Comparison of ENCODE assay signal across 10 cellular contexts in the genomic region with DNA sequence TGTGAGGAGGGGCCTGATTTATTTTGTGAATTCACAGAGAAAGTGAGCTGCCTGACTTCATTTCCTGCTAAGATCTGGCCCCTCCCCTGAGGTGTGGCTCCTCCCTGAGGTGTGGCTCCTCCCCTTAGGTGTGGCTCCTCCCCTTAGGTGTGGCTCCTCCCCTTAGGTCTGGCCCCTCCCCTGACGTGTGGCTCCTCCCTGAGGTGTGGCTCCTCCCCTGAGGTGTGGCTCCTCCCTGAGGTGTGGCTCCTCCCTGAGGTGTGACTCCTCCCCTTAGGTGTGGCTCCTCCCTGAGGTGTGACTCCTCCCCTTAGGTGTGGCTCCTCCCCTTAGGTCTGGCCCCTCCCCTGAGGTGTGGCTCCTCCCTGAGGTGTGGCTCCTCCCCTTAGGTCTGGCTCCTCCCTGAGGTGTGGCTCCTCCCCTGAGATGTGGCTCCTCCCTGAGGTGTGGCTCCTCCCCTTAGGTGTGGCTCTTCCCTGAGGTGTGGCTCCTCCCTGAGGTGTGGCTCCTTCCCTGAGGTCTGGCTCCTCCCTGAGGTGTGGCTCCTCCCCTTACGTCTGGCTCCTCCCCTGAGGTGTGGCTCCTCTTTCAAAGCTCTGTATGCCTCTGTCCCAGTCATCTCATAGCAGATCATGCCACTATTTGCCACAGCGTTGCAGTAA. TPM values are rescaled to one million over a fixed set of nuclear protein-coding genes. Genes with fewer than 3 reads are reported as not detected.
DNase-seq lines count a peak whose midpoint lies in the region; ATAC-seq, FAIRE-seq and TF ChIP-seq lines count a peak whose summit lies in the region.
"Had no signal": no experiment of that assay in that cellular context is flagged by ENCODE, and none has a peak within 500 bp of the region (broad histone marks: within the 10 kb centered on the region; RNA-seq: fewer than 3 reads in every experiment).

No MANE protein-coding gene starts in this region.

- POLR2A ChIA-PET in SK-N-SH (lab: Yijun Ruan, JAX), result no interaction called here

- TF ChIP-seq RAD21 in SK-N-SH (IDR thresholded peaks at IDR 0.05; ENCODE audit: low read length), result no peak

- H3K27me3 ChIP-seq in SK-N-SH (ENCODE audit: insufficient read depth), result no peaks in the 10 kb centered on the region
- no peaks in the 10 kb centered on the region for H3K27me3 ChIP-seq in pancreas
- no peaks in the 10 kb centered on the region for H3K27me3 ChIP-seq in ascending aorta

- H3K27me3 Mint-ChIP-seq in nephron progenitor cell (ENCODE audit: low read depth, poor library complexity), result peaks cover 8% of the 10 kb centered on the region

- no peak overlapping the region for H3K9ac ChIP-seq in SK-N-SH

- WGBS in SK-N-SH (ENCODE audit: low lambda C conversion rate), result 38% methylated on average over 3 of the region's 3 CpGs
- WGBS in pancreas, 2 donors, result 36 to 51% methylated on average over 3 of the region's 3 CpGs

- intact Hi-C loops in pancreas (cut with DNase I) (no loop called here), ascending aorta (cut with DNase I) (no loop called here)

- FAIRE-seq in pancreas (lab: Jason Lieb, UNC), result no peak
- no peak for FAIRE-seq in frontal cortex (lab: Jason Lieb, UNC)

- no peak overlapping the region for H3K4me2 ChIP-seq in SK-N-SH

- H3K9me2 ChIP-seq in SK-N-SH, result no peaks in the 10 kb centered on the region

- no peak overlapping the region for H3K27ac Mint-ChIP-seq in activated naive CD4-positive, alpha-beta T cell treated with anti-CD3 and anti-CD28 coated beads, Interleukin-2, amount 50 U/mL, for 72 hours
- no peak overlapping the region for H3K27ac Mint-ChIP-seq in nephron progenitor cell
- H3K27ac Mint-ChIP-seq: T-helper 1 cell treated with Interleukin-12 subunit alpha and Interleukin-12 subunit beta and Interleukin-4 antibody, amounts not matched to agents 30 μg/mL and 1 μg/mL, for 36 hours had no signal

- no peak overlapping the region for H3K27ac ChIP-seq in SK-N-SH (ENCODE audit: low read depth in 2 of 2, low read length in 1 of 2)
- no peak overlapping the region for H3K27ac ChIP-seq in pancreas
- H3K27ac ChIP-seq in ascending aorta, result no peak overlapping the region

- H3K36me3 ChIP-seq in SK-N-SH (replicated peaks in 1 of 2; ENCODE audit: control insufficient read depth in 1 of 2, insufficient read depth in 2 of 2, low read length in 1 of 2), result no peaks in the 10 kb centered on the region
- no peaks in the 10 kb centered on the region for H3K36me3 ChIP-seq in pancreas
- H3K36me3 ChIP-seq in ascending aorta, result no peaks in the 10 kb centered on the region

- CTCF ChIA-PET in SK-N-SH (lab: Yijun Ruan, JAX), result no interaction called here

- no peaks in the 10 kb centered on the region for H3K79me2 ChIP-seq in SK-N-SH (ENCODE audit: insufficient read depth)

- H3K9me3 ChIP-seq in SK-N-SH (peaks cover 9% of the 10 kb centered on the region), pancreas (peaks cover 0 to 4% (median 0%) of the 10 kb centered on the region in 4 donors), ascending aorta (peaks cover 0 to 4% of the 10 kb centered on the region in 2 donors)

- TF ChIP-seq EP300 in SK-N-SH (IDR thresholded peaks at IDR 0.05; ENCODE audit: borderline replicate concordance in 1 of 2, low read depth in 1 of 2, low read length in 1 of 2), result no peak

- H4K20me1 ChIP-seq in SK-N-SH (ENCODE audit: insufficient read depth), result no peaks in the 10 kb centered on the region

- H3K4me1 ChIP-seq in SK-N-SH (ENCODE audit: control insufficient read depth in 1 of 2, insufficient read depth in 2 of 2, low read depth in 1 of 2, low read length in 1 of 2) (peaks cover 0 to 7% of the 10 kb centered on the region in 2 experiments; a peak in 1 of 4 replicates), pancreas (no peaks in the 10 kb centered on the region), ascending aorta (no peaks in the 10 kb centered on the region)

- no peak overlapping the region for H3K4me3 ChIP-seq in SK-N-SH (ENCODE audit: low read depth in 2 of 2, low read length in 1 of 2)
- H3K4me3 ChIP-seq in pancreas, result no peak overlapping the region
- H3K4me3 ChIP-seq in ascending aorta, result no peak overlapping the region

- H3K4me1 Mint-ChIP-seq in nephron progenitor cell, result peaks cover 23% of the 10 kb centered on the region

- H3K9me3 Mint-ChIP-seq in activated naive CD4-positive, alpha-beta T cell treated with anti-CD3 and anti-CD28 coated beads, Interleukin-2, amount 50 U/mL, for 72 hours, result peaks cover 7 to 13% of the 10 kb centered on the region in 2 donors
- peaks cover 30% of the 10 kb centered on the region for H3K9me3 Mint-ChIP-seq in nephron progenitor cell

- peaks cover 10% of the 10 kb centered on the region for H3F3A ChIP-seq in SK-N-SH (replicated peaks; ENCODE audit: insufficient read depth)

- H3K36me3 Mint-ChIP-seq in activated naive CD4-positive, alpha-beta T cell treated with anti-CD3 and anti-CD28 coated beads, Interleukin-2, amount 50 U/mL, for 72 hours, result peaks cover 13% of the 10 kb centered on the region in 2 donors
- peaks cover 5% of the 10 kb centered on the region for H3K36me3 Mint-ChIP-seq in nephron progenitor cell (ENCODE audit: low read depth)

- ATAC-seq in SK-N-SH treated with all-trans-retinoic acid at 6 μM for 48 hours (no peak), pancreas (peak in 2 of 4 donors; percentile 62 to 70)
- peak; percentile 63 to 71 for ATAC-seq in activated naive CD4-positive, alpha-beta T cell treated with anti-CD3 and anti-CD28 coated beads, Interleukin-2, amount 50 U/mL, for 72 hours

- H3K4me3 Mint-ChIP-seq in nephron progenitor cell, result no peak overlapping the region
- H3K4me3 Mint-ChIP-seq: T-helper 1 cell treated with Interleukin-12 subunit alpha and Interleukin-12 subunit beta and Interleukin-4 antibody, amounts not matched to agents 30 μg/mL and 1 μg/mL, for 36 hours had no signal

- DNase-seq in SK-N-SH (peak; percentile 35), SW480 (ENCODE audit: low spot score) (peak; percentile 96), pancreas (peak in 4 of 6 donors; percentile 25 to 64 (median 44)), ascending aorta (ENCODE audit: low spot score in 2 of 2) (no peak), nephron progenitor cell (no peak), frontal cortex (ENCODE audit: low spot score in 2 of 2) (no peak)
- peak; percentile 59 to 69 for DNase-seq in activated naive CD4-positive, alpha-beta T cell treated with anti-CD3 and anti-CD28 coated beads, Interleukin-2, amount 50 U/mL, for 72 hours (ENCODE audit: low spot score in 2 of 2)
- DNase-seq: DND-41 had no signal

- TF ChIP-seq CTCF in SK-N-SH (IDR thresholded peaks at IDR 0.05) (no peak), pancreas (IDR thresholded peaks at IDR 0.05) (no peak), ascending aorta (IDR thresholded peaks at IDR 0.05) (no peak), nephron progenitor cell (IDR thresholded peaks at IDR 0.05) (no peak)

- H2AFZ ChIP-seq in SK-N-SH (ENCODE audit: low read depth), result no peak overlapping the region

TF ChIP-seq in SK-N-SH, 30 proteins besides CTCF, POLR2A, EP300 and RAD21:
- TF ChIP-seq SIN3A (IDR thresholded peaks at IDR 0.05; ENCODE audit: borderline replicate concordance, low read depth, low read length), result no peak
- TF ChIP-seq CHD2 (IDR thresholded peaks at IDR 0.05; ENCODE audit: low read length, partially characterized antibody), result no peak
- TF ChIP-seq FOXM1 (IDR thresholded peaks at IDR 0.05; ENCODE audit: low read depth), result no peak

TF ChIP-seq in SK-N-SH treated with all-trans-retinoic acid at 6 μM for 48 hours, 23 proteins besides CTCF, POLR2A, EP300 and RAD21:
- TF ChIP-seq ZFP30 (CRISPR knock-in tag; IDR thresholded peaks at IDR 0.05), result no peak
- TF ChIP-seq ARNTL (CRISPR knock-in tag; IDR thresholded peaks at IDR 0.05; ENCODE audit: borderline replicate concordance, low read depth), result no peak
- TF ChIP-seq ZNF565 (CRISPR knock-in tag; conservative IDR thresholded peaks at IDR 0.05; ENCODE audit: low read depth), result no peak
- no peak for TF ChIP-seq ISL1 (CRISPR knock-in tag; IDR thresholded peaks at IDR 0.05)
- TF ChIP-seq RARB (CRISPR knock-in tag; IDR thresholded peaks at IDR 0.05), result no peak
- TF ChIP-seq TCF4 (CRISPR knock-in tag; IDR thresholded peaks at IDR 0.05; ENCODE audit: borderline replicate concordance), result no peak
- TF ChIP-seq, protein P1, sequence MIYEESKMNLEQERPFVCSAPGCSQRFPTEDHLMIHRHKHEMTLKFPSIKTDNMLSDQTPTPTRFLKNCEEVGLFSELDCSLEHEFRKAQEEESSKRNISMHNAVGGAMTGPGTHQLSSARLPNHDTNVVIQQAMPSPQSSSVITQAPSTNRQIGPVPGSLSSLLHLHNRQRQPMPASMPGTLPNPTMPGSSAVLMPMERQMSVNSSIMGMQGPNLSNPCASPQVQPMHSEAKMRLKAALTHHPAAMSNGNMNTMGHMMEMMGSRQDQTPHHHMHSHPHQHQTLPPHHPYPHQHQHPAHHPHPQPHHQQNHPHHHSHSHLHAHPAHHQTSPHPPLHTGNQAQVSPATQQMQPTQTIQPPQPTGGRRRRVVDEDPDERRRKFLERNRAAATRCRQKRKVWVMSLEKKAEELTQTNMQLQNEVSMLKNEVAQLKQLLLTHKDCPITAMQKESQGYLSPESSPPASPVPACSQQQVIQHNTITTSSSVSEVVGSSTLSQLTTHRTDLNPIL (CRISPR knock-in tag; IDR thresholded peaks at IDR 0.05; ENCODE audit: low read depth), result no peak
- no peak for TF ChIP-seq ZC3H10 (CRISPR knock-in tag; IDR thresholded peaks at IDR 0.05)
- no peak for TF ChIP-seq ZNF8 (CRISPR knock-in tag; IDR thresholded peaks at IDR 0.05)
- no peak for TF ChIP-seq TOX (CRISPR knock-in tag; IDR thresholded peaks at IDR 0.05; ENCODE audit: borderline replicate concordance)
- TF ChIP-seq BACH2 (CRISPR knock-in tag; IDR thresholded peaks at IDR 0.05; ENCODE audit: borderline replicate concordance), result no peak
TF ChIP-seq in SK-N-SH treated with all-trans-retinoic acid at 6 μM for 48 hours: peak in this region for 0.

RNA-seq across cellular contexts. Expression of a gene that starts 26.9 kb away (rescaled TPM):
- polyA plus RNA-seq in SK-N-SH (2012; rRNA removed) (1.9 and 2.3 TPM in 2 replicates), pancreas (under 1 TPM; 0.46 to 0.66 TPM)
- polyA plus RNA-seq in SK-N-SH (2012; cell fraction: cytosol; rRNA removed), result 0.91 and 1.5 TPM in 2 replicates
- polyA plus RNA-seq in SK-N-SH (2012; cell fraction: nucleus; rRNA removed), result 1.5 and 1.9 TPM in 2 replicates
- total RNA-seq in activated naive CD4-positive, alpha-beta T cell treated with anti-CD3 and anti-CD28 coated beads, Interleukin-2, amount 50 U/mL, for 72 hours, result 1 to 10 TPM; 4.8 to 5.6 TPM
- total RNA-seq in pancreas (1 to 10 TPM in 1 of 6 donors, under 1 TPM in 5; 0.35 to 1.7 (median 0.45) TPM), ascending aorta (2.2 TPM), frontal cortex (3.7 TPM)

Comparison
In these comparisons a context has a peak if more than half of its experiments do, and no peak if none do; other contexts are left out.
1. DNase-seq: peak in SK-N-SH (single experiment), SW480 (single experiment), activated naive CD4-positive, alpha-beta T cell treated with anti-CD3 and anti-CD28 coated beads, Interleukin-2, amount 50 U/mL, for 72 hours (2 of 2) and pancreas (4 of 6); none in ascending aorta (0 of 2), nephron progenitor cell (single experiment) and frontal cortex (0 of 2).